ENCODE assay signal across 1 cellular context in the genomic region with DNA sequence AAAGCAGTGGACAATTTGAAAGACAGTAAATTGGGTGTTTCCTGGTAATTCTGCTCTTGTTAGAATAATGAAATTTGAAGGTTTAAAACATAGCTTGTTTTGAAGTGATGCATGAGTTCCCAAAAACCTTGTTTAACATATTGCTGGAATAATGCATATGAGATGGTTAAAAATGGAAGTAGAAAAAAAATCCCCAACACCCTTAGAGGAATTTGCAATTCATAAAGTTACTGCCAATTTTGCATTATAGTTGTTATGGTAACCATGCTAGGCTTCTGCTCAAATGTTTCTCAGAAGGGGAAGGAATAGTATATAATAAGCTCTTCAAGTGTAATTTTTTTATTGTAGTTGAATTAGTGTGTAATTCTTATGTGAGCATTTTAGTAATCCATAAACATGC.
TF ChIP-seq lines count a peak whose summit lies in the region.

No MANE protein-coding gene starts in this region.

TF ChIP-seq in GM23338, 12 proteins besides CTCF, POLR2A, EP300 and RAD21 (continued from another document):
- TF ChIP-seq, protein P1, sequence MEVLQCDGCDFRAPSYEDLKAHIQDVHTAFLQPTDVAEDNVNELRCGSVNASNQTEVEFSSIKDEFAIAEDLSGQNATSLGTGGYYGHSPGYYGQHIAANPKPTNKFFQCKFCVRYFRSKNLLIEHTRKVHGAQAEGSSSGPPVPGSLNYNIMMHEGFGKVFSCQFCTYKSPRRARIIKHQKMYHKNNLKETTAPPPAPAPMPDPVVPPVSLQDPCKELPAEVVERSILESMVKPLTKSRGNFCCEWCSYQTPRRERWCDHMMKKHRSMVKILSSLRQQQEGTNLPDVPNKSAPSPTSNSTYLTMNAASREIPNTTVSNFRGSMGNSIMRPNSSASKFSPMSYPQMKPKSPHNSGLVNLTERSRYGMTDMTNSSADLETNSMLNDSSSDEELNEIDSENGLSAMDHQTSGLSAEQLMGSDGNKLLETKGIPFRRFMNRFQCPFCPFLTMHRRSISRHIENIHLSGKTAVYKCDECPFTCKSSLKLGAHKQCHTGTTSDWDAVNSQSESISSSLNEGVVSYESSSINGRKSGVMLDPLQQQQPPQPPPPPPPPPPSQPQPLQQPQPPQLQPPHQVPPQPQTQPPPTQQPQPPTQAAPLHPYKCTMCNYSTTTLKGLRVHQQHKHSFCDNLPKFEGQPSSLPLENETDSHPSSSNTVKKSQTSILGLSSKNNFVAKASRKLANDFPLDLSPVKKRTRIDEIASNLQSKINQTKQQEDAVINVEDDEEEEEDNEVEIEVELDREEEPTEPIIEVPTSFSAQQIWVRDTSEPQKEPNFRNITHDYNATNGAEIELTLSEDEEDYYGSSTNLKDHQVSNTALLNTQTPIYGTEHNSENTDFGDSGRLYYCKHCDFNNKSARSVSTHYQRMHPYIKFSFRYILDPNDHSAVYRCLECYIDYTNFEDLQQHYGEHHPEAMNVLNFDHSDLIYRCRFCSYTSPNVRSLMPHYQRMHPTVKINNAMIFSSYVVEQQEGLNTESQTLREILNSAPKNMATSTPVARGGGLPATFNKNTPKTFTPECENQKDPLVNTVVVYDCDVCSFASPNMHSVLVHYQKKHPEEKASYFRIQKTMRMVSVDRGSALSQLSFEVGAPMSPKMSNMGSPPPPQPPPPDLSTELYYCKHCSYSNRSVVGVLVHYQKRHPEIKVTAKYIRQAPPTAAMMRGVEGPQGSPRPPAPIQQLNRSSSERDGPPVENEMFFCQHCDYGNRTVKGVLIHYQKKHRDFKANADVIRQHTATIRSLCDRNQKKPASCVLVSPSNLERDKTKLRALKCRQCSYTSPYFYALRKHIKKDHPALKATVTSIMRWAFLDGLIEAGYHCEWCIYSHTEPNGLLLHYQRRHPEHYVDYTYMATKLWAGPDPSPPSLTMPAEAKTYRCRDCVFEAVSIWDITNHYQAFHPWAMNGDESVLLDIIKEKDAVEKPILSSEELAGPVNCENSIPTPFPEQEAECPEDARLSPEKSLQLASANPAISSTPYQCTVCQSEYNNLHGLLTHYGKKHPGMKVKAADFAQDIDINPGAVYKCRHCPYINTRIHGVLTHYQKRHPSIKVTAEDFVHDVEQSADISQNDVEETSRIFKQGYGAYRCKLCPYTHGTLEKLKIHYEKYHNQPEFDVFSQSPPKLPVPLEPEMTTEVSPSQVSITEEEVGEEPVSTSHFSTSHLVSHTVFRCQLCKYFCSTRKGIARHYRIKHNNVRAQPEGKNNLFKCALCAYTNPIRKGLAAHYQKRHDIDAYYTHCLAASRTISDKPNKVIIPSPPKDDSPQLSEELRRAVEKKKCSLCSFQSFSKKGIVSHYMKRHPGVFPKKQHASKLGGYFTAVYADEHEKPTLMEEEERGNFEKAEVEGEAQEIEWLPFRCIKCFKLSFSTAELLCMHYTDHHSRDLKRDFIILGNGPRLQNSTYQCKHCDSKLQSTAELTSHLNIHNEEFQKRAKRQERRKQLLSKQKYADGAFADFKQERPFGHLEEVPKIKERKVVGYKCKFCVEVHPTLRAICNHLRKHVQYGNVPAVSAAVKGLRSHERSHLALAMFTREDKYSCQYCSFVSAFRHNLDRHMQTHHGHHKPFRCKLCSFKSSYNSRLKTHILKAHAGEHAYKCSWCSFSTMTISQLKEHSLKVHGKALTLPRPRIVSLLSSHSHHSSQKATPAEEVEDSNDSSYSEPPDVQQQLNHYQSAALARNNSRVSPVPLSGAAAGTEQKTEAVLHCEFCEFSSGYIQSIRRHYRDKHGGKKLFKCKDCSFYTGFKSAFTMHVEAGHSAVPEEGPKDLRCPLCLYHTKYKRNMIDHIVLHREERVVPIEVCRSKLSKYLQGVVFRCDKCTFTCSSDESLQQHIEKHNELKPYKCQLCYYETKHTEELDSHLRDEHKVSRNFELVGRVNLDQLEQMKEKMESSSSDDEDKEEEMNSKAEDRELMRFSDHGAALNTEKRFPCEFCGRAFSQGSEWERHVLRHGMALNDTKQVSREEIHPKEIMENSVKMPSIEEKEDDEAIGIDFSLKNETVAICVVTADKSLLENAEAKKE (CRISPR knock-in tag; IDR thresholded peaks at IDR 0.05): no peak
- no peak for TF ChIP-seq EZH2phosphoT487 (IDR thresholded peaks at IDR 0.05; ENCODE audit: unreplicated experiment)
- no peak for TF ChIP-seq JUNB (IDR thresholded peaks at IDR 0.05; ENCODE audit: unreplicated experiment)
- TF ChIP-seq NANOG (IDR thresholded peaks at IDR 0.05; ENCODE audit: borderline replicate concordance): no peak
- TF ChIP-seq, protein P2, sequence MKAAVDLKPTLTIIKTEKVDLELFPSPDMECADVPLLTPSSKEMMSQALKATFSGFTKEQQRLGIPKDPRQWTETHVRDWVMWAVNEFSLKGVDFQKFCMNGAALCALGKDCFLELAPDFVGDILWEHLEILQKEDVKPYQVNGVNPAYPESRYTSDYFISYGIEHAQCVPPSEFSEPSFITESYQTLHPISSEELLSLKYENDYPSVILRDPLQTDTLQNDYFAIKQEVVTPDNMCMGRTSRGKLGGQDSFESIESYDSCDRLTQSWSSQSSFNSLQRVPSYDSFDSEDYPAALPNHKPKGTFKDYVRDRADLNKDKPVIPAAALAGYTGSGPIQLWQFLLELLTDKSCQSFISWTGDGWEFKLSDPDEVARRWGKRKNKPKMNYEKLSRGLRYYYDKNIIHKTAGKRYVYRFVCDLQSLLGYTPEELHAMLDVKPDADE (IDR thresholded peaks at IDR 0.05): no peak
- TF ChIP-seq ZNF114 (CRISPR knock-in tag; IDR thresholded peaks at IDR 0.05): no peak
- no peak for TF ChIP-seq STAT1 (IDR thresholded peaks at IDR 0.05; ENCODE audit: unreplicated experiment)
- TF ChIP-seq, protein P3, sequence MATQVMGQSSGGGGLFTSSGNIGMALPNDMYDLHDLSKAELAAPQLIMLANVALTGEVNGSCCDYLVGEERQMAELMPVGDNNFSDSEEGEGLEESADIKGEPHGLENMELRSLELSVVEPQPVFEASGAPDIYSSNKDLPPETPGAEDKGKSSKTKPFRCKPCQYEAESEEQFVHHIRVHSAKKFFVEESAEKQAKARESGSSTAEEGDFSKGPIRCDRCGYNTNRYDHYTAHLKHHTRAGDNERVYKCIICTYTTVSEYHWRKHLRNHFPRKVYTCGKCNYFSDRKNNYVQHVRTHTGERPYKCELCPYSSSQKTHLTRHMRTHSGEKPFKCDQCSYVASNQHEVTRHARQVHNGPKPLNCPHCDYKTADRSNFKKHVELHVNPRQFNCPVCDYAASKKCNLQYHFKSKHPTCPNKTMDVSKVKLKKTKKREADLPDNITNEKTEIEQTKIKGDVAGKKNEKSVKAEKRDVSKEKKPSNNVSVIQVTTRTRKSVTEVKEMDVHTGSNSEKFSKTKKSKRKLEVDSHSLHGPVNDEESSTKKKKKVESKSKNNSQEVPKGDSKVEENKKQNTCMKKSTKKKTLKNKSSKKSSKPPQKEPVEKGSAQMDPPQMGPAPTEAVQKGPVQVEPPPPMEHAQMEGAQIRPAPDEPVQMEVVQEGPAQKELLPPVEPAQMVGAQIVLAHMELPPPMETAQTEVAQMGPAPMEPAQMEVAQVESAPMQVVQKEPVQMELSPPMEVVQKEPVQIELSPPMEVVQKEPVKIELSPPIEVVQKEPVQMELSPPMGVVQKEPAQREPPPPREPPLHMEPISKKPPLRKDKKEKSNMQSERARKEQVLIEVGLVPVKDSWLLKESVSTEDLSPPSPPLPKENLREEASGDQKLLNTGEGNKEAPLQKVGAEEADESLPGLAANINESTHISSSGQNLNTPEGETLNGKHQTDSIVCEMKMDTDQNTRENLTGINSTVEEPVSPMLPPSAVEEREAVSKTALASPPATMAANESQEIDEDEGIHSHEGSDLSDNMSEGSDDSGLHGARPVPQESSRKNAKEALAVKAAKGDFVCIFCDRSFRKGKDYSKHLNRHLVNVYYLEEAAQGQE (IDR thresholded peaks at IDR 0.05; ENCODE audit: unreplicated experiment): no peak
- TF ChIP-seq EZH2 (IDR thresholded peaks at IDR 0.05; ENCODE audit: low read depth, unreplicated experiment): no peak
